Comparison of ENCODE assay signal across 1 cellular context in the genomic region with DNA sequence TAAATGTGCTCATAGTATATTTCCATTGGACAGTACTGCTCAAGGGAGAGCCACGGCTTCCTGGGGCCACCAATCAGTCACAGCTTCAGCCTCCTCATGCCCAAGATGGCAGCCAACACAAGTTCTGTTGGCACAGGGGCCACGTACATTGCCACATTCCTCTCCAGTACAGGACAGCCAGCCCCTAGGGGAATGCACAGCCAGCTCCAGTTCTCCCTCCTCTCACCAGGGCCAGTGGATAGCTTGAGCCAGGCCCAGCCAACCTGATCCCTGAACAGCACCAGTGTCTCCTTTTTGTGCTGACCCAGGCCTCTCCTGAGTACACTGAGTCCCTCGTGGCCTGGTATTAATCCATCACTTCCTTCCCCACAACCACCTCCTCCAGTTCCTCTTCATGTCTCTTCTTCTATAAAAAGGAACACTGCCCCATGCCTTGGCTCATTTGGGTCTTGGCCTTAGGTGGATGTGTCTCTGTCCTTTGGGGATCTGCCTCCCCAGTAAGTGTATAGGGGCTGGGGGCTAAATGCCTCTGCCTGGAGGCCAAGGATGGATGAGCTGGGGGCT.
TF ChIP-seq lines count a peak whose summit lies in the region.

No MANE protein-coding gene starts in this region.

TF ChIP-seq in SK-N-SH, 30 proteins besides CTCF, POLR2A, EP300 and RAD21 (continued from another document):
- TF ChIP-seq, protein P1, sequence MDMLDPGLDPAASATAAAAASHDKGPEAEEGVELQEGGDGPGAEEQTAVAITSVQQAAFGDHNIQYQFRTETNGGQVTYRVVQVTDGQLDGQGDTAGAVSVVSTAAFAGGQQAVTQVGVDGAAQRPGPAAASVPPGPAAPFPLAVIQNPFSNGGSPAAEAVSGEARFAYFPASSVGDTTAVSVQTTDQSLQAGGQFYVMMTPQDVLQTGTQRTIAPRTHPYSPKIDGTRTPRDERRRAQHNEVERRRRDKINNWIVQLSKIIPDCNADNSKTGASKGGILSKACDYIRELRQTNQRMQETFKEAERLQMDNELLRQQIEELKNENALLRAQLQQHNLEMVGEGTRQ (IDR thresholded peaks at IDR 0.05; ENCODE audit: borderline replicate concordance, low read depth, low read length): no peak
- TF ChIP-seq, protein P2, sequence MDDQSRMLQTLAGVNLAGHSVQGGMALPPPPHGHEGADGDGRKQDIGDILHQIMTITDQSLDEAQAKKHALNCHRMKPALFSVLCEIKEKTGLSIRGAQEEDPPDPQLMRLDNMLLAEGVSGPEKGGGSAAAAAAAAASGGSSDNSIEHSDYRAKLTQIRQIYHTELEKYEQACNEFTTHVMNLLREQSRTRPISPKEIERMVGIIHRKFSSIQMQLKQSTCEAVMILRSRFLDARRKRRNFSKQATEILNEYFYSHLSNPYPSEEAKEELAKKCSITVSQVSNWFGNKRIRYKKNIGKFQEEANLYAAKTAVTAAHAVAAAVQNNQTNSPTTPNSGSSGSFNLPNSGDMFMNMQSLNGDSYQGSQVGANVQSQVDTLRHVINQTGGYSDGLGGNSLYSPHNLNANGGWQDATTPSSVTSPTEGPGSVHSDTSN (IDR thresholded peaks at IDR 0.05): no peak
- TF ChIP-seq USF1 (IDR thresholded peaks at IDR 0.05; ENCODE audit: borderline replicate concordance, low read depth): no peak
TF ChIP-seq in SK-N-SH: peak in this region for 0.
